10 cellular contexts compared by ENCODE assay signal in genomic region chr4:158775091-158775651, GRCh38. TPM values are rescaled to one million over a fixed set of nuclear protein-coding genes. Genes with fewer than 3 reads are reported as not detected.
DNase-seq lines count a peak whose midpoint lies in the region; ATAC-seq and TF ChIP-seq lines count a peak whose summit lies in the region.
"Had no signal": no experiment of that assay in that cellular context is flagged by ENCODE, and none has a peak within 500 bp of the region (broad histone marks: within the 10 kb centered on the region; RNA-seq: fewer than 3 reads in every experiment).

No MANE protein-coding gene starts in this region.

- TF ChIP-seq CTCF in esophagus squamous epithelium (IDR thresholded peaks at IDR 0.05), result no peak
- no peak for TF ChIP-seq CTCF in mucosa of descending colon (IDR thresholded peaks at IDR 0.05)
- no peak for TF ChIP-seq CTCF in vagina (IDR thresholded peaks at IDR 0.05)

- H3K36me3 ChIP-seq in esophagus squamous epithelium, result no peaks in the 10 kb centered on the region
- H3K36me3 ChIP-seq in mucosa of descending colon (ENCODE audit: low read depth), result no peaks in the 10 kb centered on the region
- no peaks in the 10 kb centered on the region for H3K36me3 ChIP-seq in vagina
- no peaks in the 10 kb centered on the region for H3K36me3 ChIP-seq in CD8-positive, alpha-beta memory T cell (ENCODE audit: insufficient read depth, low read length)

- H3K4me3 ChIP-seq in esophagus squamous epithelium, result no peak overlapping the region
- no peak overlapping the region for H3K4me3 ChIP-seq in mucosa of descending colon
- no peak overlapping the region for H3K4me3 ChIP-seq in vagina
- H3K4me3 ChIP-seq in CD8-positive, alpha-beta memory T cell (ENCODE audit: low read length), result no peak overlapping the region

- TF ChIP-seq POLR2A in esophagus squamous epithelium (IDR thresholded peaks at IDR 0.05) (no peak), vagina (IDR thresholded peaks at IDR 0.05) (no peak)

- no peak overlapping the region for H3K27ac Mint-ChIP-seq in CD8-positive, alpha-beta memory T cell

- POLR2A ChIA-PET in CD8-positive, alpha-beta memory T cell (lab: Charles Lee), result no interaction called here

- H3K4me1 ChIP-seq in esophagus squamous epithelium (peaks cover 0 to 64% (median 10%) of the 10 kb centered on the region in 3 donors), mucosa of descending colon (ENCODE audit: low read depth) (peaks cover 55% of the 10 kb centered on the region), vagina (peaks cover 62% of the 10 kb centered on the region)
- H3K4me1 ChIP-seq in CD8-positive, alpha-beta memory T cell (ENCODE audit: insufficient read depth, low read length), result peaks cover 11% of the 10 kb centered on the region

- no peaks in the 10 kb centered on the region for H3K36me3 Mint-ChIP-seq in CD8-positive, alpha-beta memory T cell

- DNase-seq in DMS53 (lab: John Stamatoyannopoulos, UW) (peak; percentile 5), DMS53 treated with DMSO at 0.1 percent for 48 hours (lab: John Stamatoyannopoulos, UW; ENCODE audit: unreplicated experiment) (no peak), esophagus squamous epithelium (lab: John Stamatoyannopoulos, UW) (no peak), mucosa of descending colon (no peak), vagina (ENCODE audit: extremely low spot score in 2 of 2) (no peak), middle frontal gyrus (ENCODE audit: extremely low spot score, low spot score) (no peak), NCI-H1694 (lab: John Stamatoyannopoulos, UW) (no peak)
- DNase-seq in CD8-positive, alpha-beta memory T cell, result no peak
- DNase-seq: activated CD4-positive, alpha-beta T cell treated with anti-CD3 and anti-CD28 coated beads, Interleukin-2, amount 50 U/mL, for 1 hour had no signal

- H3K9me3 ChIP-seq in esophagus squamous epithelium (no peaks in the 10 kb centered on the region), mucosa of descending colon (no peaks in the 10 kb centered on the region), vagina (no peaks in the 10 kb centered on the region)
- H3K9me3 ChIP-seq in CD8-positive, alpha-beta memory T cell (ENCODE audit: low read length), result no peaks in the 10 kb centered on the region

- intact Hi-C loops in esophagus squamous epithelium (cut with DNase I) (no loop called here), mucosa of descending colon (cut with DNase I, micrococcal nuclease) (loop anchor here in 1 of 2 donors (10.0 kb wide), 1 partner anchor 50 kb away; no protein-coding TSS in a partner anchor), vagina (cut with DNase I) (no loop called here)

- H3K9me3 Mint-ChIP-seq in CD8-positive, alpha-beta memory T cell, result no peaks in the 10 kb centered on the region

- H3K27me3 Mint-ChIP-seq in CD8-positive, alpha-beta memory T cell, result no peaks in the 10 kb centered on the region

- H3K27me3 ChIP-seq in esophagus squamous epithelium, result no peaks in the 10 kb centered on the region
- H3K27me3 ChIP-seq in vagina, result no peaks in the 10 kb centered on the region
- no peaks in the 10 kb centered on the region for H3K27me3 ChIP-seq in CD8-positive, alpha-beta memory T cell (ENCODE audit: insufficient read depth, low read length, poor library complexity, severe bottlenecking)

- 35 to 67% methylated on average over 1 of the region's 1 CpG for WGBS in esophagus squamous epithelium, 2 donors

- H3K4me3 Mint-ChIP-seq in CD8-positive, alpha-beta memory T cell, result no peak overlapping the region

- H3K27ac ChIP-seq in esophagus squamous epithelium (peak overlapping the region in 3 of 4 donors; percentile 57 to 74 (median 64)), vagina (peak overlapping the region; percentile 28)
- no peak overlapping the region for H3K27ac ChIP-seq in CD8-positive, alpha-beta memory T cell (ENCODE audit: low read depth, low read length)
- H3K27ac ChIP-seq: 22Rv1 had no signal

- H3K4me1 Mint-ChIP-seq in CD8-positive, alpha-beta memory T cell, result peaks cover 19 to 59% (median 34%) of the 10 kb centered on the region in 3 donors

- CTCF ChIA-PET in CD8-positive, alpha-beta memory T cell (lab: Charles Lee), result no interaction called here

- ATAC-seq in mucosa of descending colon, result peak; percentile 68

RNA-seq across cellular contexts. Expression of gene FNIP2, which starts 6.3 kb away (rescaled TPM):
- total RNA-seq in esophagus squamous epithelium, result 10 to 100 TPM in 3 of 4 donors, 1 to 10 TPM in 1; 6.0 to 28.8 (median 12.4) TPM
- 10 to 100 TPM; 61.8 to 94.1 (median 73.4) TPM for total RNA-seq in mucosa of descending colon
- 25.3 TPM for total RNA-seq in vagina
- 10 to 100 TPM; 11.7 to 13.3 TPM for total RNA-seq in CD8-positive, alpha-beta memory T cell
- polyA plus RNA-seq in CD8-positive, alpha-beta memory T cell, result 5.1 TPM

RNA-seq across cellular contexts. Expression of gene PPID, which starts 52.0 kb away (rescaled TPM):
- total RNA-seq in esophagus squamous epithelium (10 to 100 TPM; 14.1 to 24.8 (median 21.5) TPM), mucosa of descending colon (10 to 100 TPM; 19.7 to 23.9 (median 22.2) TPM), vagina (15.0 TPM)
- total RNA-seq in CD8-positive, alpha-beta memory T cell, result 10 to 100 TPM; 58.9 to 66.8 TPM
- polyA plus RNA-seq in CD8-positive, alpha-beta memory T cell, result 61.2 TPM
